In genomic region chr1:93801471-93801870, GRCh38 we compare ENCODE assay signal across 19 cellular contexts.
DNase-seq lines count a peak whose midpoint lies in the region; ATAC-seq and TF ChIP-seq lines count a peak whose summit lies in the region.
"Had no signal": no experiment of that assay in that cellular context is flagged by ENCODE, and none has a peak within 500 bp of the region (broad histone marks: within the 10 kb centered on the region; RNA-seq: fewer than 3 reads in every experiment).

No MANE protein-coding gene starts in this region.

- H3K23ac ChIP-seq in mesenchymal stem cell (ENCODE audit: low read length in 2 of 2) = no peak overlapping the region

- DNase-seq in H4 (ENCODE audit: low spot score) (peak; percentile 37), PC-3 (no peak), fibroblast of peridontal ligament (ENCODE audit: extremely low read depth) (peak; percentile 38), mesenchymal stem cell (peak; percentile 89), esophagus muscularis mucosa (ENCODE audit: extremely low spot score) (no peak), EL (no peak)
- DNase-seq: CD4-positive, CD25-positive, alpha-beta regulatory T cell; DMS79 treated with DMSO at 0.1 percent for 48 hours; NCI-H1092 treated with DMSO at 0.1 percent for 48 hours; NCI-H146; NCI-H2029; NCI-H226; NCI-H510A treated with DMSO at 0.1 percent for 48 hours; NCI-H748 treated with DMSO at 0.1 percent for 48 hours; T-cell had no signal

- POLR2A ChIA-PET in PC-3 (lab: Charles Lee; ENCODE audit: unreplicated experiment) = no interaction called here

- no peak overlapping the region for H2BK120ac ChIP-seq in mesenchymal stem cell (ENCODE audit: low read depth, low read length)

- no peaks in the 10 kb centered on the region for H3K9me3 ChIP-seq in PC-3 (ENCODE audit: low read length)
- no peaks in the 10 kb centered on the region for H3K9me3 ChIP-seq in mesenchymal stem cell (ENCODE audit: control insufficient read depth, low read length)
- no peaks in the 10 kb centered on the region for H3K9me3 ChIP-seq in esophagus muscularis mucosa

- H3K18ac ChIP-seq in mesenchymal stem cell (ENCODE audit: low read depth in 1 of 2, low read length in 2 of 2) = peak overlapping the region in 1 of 2 experiments; percentile 74

- TF ChIP-seq CTCF in PC-3 (conservative IDR thresholded peaks at IDR 0.05; ENCODE audit: low read depth, low read length) = no peak
- no peak for TF ChIP-seq CTCF in esophagus muscularis mucosa (IDR thresholded peaks at IDR 0.05)

- ATAC-seq in PC-3 (no peak), HG03432 (IDR thresholded peaks at IDR 0.05; ENCODE audit: unreplicated experiment) (no peak)
- ATAC-seq: HCT116, Panc1, T-cell had no signal

- no peak overlapping the region for H2AFZ ChIP-seq in PC-3 (ENCODE audit: low read length)
- no peak overlapping the region for H2AFZ ChIP-seq in mesenchymal stem cell (ENCODE audit: low read depth, low read length)

- H3K27me3 ChIP-seq in PC-3 (ENCODE audit: low read length) (no peaks in the 10 kb centered on the region), mesenchymal stem cell (ENCODE audit: control insufficient read depth in 1 of 2, insufficient read depth in 1 of 2, low read length in 2 of 2) (no peaks in the 10 kb centered on the region), esophagus muscularis mucosa (no peaks in the 10 kb centered on the region)

- no peak for TF ChIP-seq EP300 in esophagus muscularis mucosa (IDR thresholded peaks at IDR 0.05)

- no peak overlapping the region for H2BK5ac ChIP-seq in mesenchymal stem cell (ENCODE audit: low read depth, low read length, poor library complexity, severe bottlenecking)

- 37% methylated on average over 3 of the region's 5 CpGs for WGBS in mesenchymal stem cell
- WGBS in esophagus muscularis mucosa = 84% methylated on average over 5 of the region's 5 CpGs

- no peaks in the 10 kb centered on the region for H3K36me3 ChIP-seq in PC-3 (ENCODE audit: low read depth, low read length)
- no peaks in the 10 kb centered on the region for H3K36me3 ChIP-seq in mesenchymal stem cell (ENCODE audit: control insufficient read depth in 1 of 2, insufficient read depth in 2 of 2, low read depth in 1 of 2, low read length in 2 of 2)
- no peaks in the 10 kb centered on the region for H3K36me3 ChIP-seq in esophagus muscularis mucosa

- H3K4me3 ChIP-seq in PC-3 (ENCODE audit: low read length) = no peak overlapping the region
- no peak overlapping the region for H3K4me3 ChIP-seq in mesenchymal stem cell (ENCODE audit: insufficient read depth in 1 of 2, low read depth in 1 of 2, low read length in 2 of 2)
- no peak overlapping the region for H3K4me3 ChIP-seq in esophagus muscularis mucosa
- H3K4me3 ChIP-seq: GM23248 had no signal

- no peak overlapping the region for H4K91ac ChIP-seq in mesenchymal stem cell (ENCODE audit: low read length)

- no peak overlapping the region for H2BK15ac ChIP-seq in mesenchymal stem cell (ENCODE audit: low read depth, poor library complexity, severe bottlenecking)

- H3K27ac ChIP-seq in PC-3 (ENCODE audit: low read length) (peak overlapping the region; percentile 21), mesenchymal stem cell (ENCODE audit: low read length, poor library complexity, severe bottlenecking) (no peak overlapping the region), esophagus muscularis mucosa (replicated peaks in 1 of 4) (no peak overlapping the region)
- H3K27ac ChIP-seq: GM23248 had no signal

- peaks cover 22% of the 10 kb centered on the region for H3K79me2 ChIP-seq in PC-3 (ENCODE audit: low read length)

- peaks cover 14% of the 10 kb centered on the region for H3F3A ChIP-seq in PC-3 (ENCODE audit: low read length, unreplicated experiment)

- H3K4me2 ChIP-seq in PC-3 (ENCODE audit: low read length) (no peak overlapping the region), mesenchymal stem cell (ENCODE audit: low read length, poor library complexity, severe bottlenecking) (no peak overlapping the region)

- H3K4ac ChIP-seq in mesenchymal stem cell (ENCODE audit: low read depth in 1 of 2, low read length in 2 of 2) = no peak overlapping the region

- CTCF ChIA-PET in PC-3 (lab: Charles Lee) = no interaction called here

- no peak overlapping the region for H4K8ac ChIP-seq in mesenchymal stem cell (ENCODE audit: low read length)

- no TSS peak for BruUV-seq in PC-3 (replicated peaks; lab: Mats Ljungman, UMichigan)

- no peak overlapping the region for H2AK5ac ChIP-seq in mesenchymal stem cell (ENCODE audit: low read length, severe bottlenecking)

- peak overlapping the region in 1 of 2 experiments; percentile 37 for H2BK12ac ChIP-seq in mesenchymal stem cell (ENCODE audit: low read length in 2 of 2)

- TF ChIP-seq POLR2A in esophagus muscularis mucosa (IDR thresholded peaks at IDR 0.05; ENCODE audit: low read depth) = no peak

- H4K20me1 ChIP-seq in PC-3 (ENCODE audit: low read length) = no peaks in the 10 kb centered on the region

- H3K14ac ChIP-seq in mesenchymal stem cell (ENCODE audit: low read length in 2 of 2) = no peak overlapping the region

- H3K9ac ChIP-seq in PC-3 (ENCODE audit: low read length) (no peak overlapping the region), mesenchymal stem cell (ENCODE audit: low read length) (no peak overlapping the region)
- H3K9ac ChIP-seq: GM23248 had no signal

- intact Hi-C loops in PC-3 (cut with micrococcal nuclease) (no loop called here), esophagus muscularis mucosa (cut with DNase I) (no loop called here)

- H3K4me1 ChIP-seq in PC-3 (ENCODE audit: insufficient read depth, low read length) (peaks cover 71% of the 10 kb centered on the region), mesenchymal stem cell (ENCODE audit: control insufficient read depth, insufficient read depth, low read depth, low read length) (no peaks in the 10 kb centered on the region), esophagus muscularis mucosa (peaks cover 12 to 21% (median 12%) of the 10 kb centered on the region in 4 donors)

- H3K79me1 ChIP-seq in mesenchymal stem cell (replicated peaks; ENCODE audit: low read length, poor library complexity, severe bottlenecking) = no peaks in the 10 kb centered on the region

- no peaks in the 10 kb centered on the region for H3K9me2 ChIP-seq in PC-3 (replicated peaks; ENCODE audit: low read length)

Comparison
In these comparisons a context has a peak if more than half of its experiments do, and no peak if none do; other contexts are left out.
1. DNase-seq: peak in H4 (single experiment), fibroblast of peridontal ligament (single experiment) and mesenchymal stem cell (single experiment); none in PC-3 (single experiment), esophagus muscularis mucosa (single experiment) and EL (single experiment).